Comparison of ENCODE assay signal across 9 cellular contexts in the genomic region with DNA sequence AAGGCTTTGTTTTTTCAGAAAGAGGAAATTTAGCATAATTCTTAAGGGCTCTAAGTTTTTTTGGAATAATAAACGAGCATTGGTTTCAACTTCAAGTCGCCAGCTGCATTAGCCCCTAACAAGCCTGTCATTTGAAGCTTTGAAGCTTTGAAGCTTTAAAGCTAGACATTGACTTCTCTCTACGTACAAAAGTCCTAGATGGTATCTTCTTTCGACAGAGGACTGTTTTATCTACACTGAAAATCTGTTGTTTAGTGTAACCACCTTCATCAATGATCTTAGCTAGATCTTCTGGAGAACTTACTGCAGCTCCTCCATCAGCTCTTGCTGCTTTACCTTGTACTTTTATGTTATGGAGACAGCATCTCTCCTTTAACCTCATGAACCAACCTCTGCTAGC.
"Had no signal": no experiment of that assay in that cellular context is flagged by ENCODE, and none has a peak within 500 bp of the region (broad histone marks: within the 10 kb centered on the region; RNA-seq: fewer than 3 reads in every experiment).

No MANE protein-coding gene starts in this region.

- H3K9ac ChIP-seq: GM23248 had no signal

- H3K27ac ChIP-seq: GM23248 had no signal

- H3K4me2 ChIP-seq: GM23338 had no signal

- H3K9me3 Mint-ChIP-seq: GM23338, H9, HFFc6 had no signal

- H3K27ac Mint-ChIP-seq: GM23338, H9 had no signal

- ATAC-seq: GM23338, HCT116 had no signal

- H3K36me3 ChIP-seq: HAP-1 had no signal

- DNase-seq: GM23248, GOT3, H7, H9, HCEC 1CT, HFFc6 had no signal

- H3K4me3 Mint-ChIP-seq: GM23338, H9, HFFc6 had no signal

- H2AFZ ChIP-seq: GM23248, GM23338 had no signal

- H3K4me1 ChIP-seq: HAP-1 had no signal

- H3K9me3 ChIP-seq: HAP-1 had no signal

- H3K4me3 ChIP-seq: GM23248, GM23338, HAP-1 had no signal
